11 cellular contexts compared by ENCODE assay signal in the genomic region with DNA sequence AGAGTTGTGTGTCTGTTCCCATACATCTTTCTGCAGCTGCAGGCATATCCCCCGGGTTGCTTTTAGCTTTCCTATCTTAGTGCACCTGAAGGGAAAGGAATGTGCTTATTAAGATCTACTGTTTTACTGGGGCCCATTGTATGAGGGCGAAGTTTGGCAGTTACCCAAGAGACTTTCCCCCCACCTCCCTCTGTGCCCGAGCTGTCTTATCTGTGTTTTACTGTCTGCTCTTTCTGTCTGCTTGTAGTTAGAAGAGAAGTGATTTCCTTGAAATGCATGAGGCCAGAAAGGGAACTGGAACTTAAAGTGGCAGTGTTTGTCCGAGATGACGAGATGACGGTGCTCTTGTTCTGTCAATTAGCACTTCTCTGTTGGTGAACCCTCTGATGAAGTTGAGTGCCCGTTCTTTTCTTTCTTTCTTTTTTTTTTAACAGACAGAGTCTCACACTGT. TPM values are rescaled to one million over a fixed set of nuclear protein-coding genes. Genes with fewer than 3 reads are reported as not detected.
"Had no signal": no experiment of that assay in that cellular context is flagged by ENCODE, and none has a peak within 500 bp of the region (broad histone marks: within the 10 kb centered on the region; RNA-seq: fewer than 3 reads in every experiment).

No MANE protein-coding gene starts in this region.

RNA-seq across cellular contexts. Expression of a gene that starts 47.6 kb away (rescaled TPM):
- total RNA-seq: activated CD4-positive, alpha-beta T cell treated with anti-CD3 and anti-CD28 coated beads, Interleukin-2, amount 10 ng/mL, durations not matched to agents 24 days and 14 days; activated CD8-positive, alpha-beta T cell treated with anti-CD3 and anti-CD28 coated beads for 36 hours; activated naive CD8-positive, alpha-beta T cell treated with anti-CD3 and anti-CD28 coated beads for 36 hours; activated T-helper 17 cell treated with anti-CD3 and anti-CD28 coated beads, Interleukin-2, amount 50 U/mL, for 72 hours; cardiac septum; dermis microvascular lymphatic vessel endothelial cell; natural killer cell; T-helper 2 cell treated with Interferon-gamma antibody and Interleukin-4, amounts not matched to agents 100 ng/mL and 5 ng/mL, for 36 hours; vagina had no signal

RNA-seq across cellular contexts. Expression of a gene that starts 47.7 kb away (rescaled TPM):
- total RNA-seq: activated CD4-positive, alpha-beta T cell treated with anti-CD3 and anti-CD28 coated beads, Interleukin-2, amount 10 ng/mL, durations not matched to agents 24 days and 14 days; activated CD8-positive, alpha-beta T cell treated with anti-CD3 and anti-CD28 coated beads for 36 hours; activated naive CD8-positive, alpha-beta T cell treated with anti-CD3 and anti-CD28 coated beads for 36 hours; activated T-helper 17 cell treated with anti-CD3 and anti-CD28 coated beads, Interleukin-2, amount 50 U/mL, for 72 hours; natural killer cell; T-helper 2 cell treated with Interferon-gamma antibody and Interleukin-4, amounts not matched to agents 100 ng/mL and 5 ng/mL, for 36 hours had no signal

RNA-seq across cellular contexts. Expression of a gene that starts 50.0 kb away (rescaled TPM):
- total RNA-seq: activated CD4-positive, alpha-beta T cell treated with anti-CD3 and anti-CD28 coated beads, Interleukin-2, amount 10 ng/mL, durations not matched to agents 24 days and 14 days; activated CD8-positive, alpha-beta T cell treated with anti-CD3 and anti-CD28 coated beads for 36 hours; cardiac septum; dermis microvascular lymphatic vessel endothelial cell; glomerular endothelial cell; natural killer cell; tibial nerve; vagina had no signal
